6 cellular contexts compared by ENCODE assay signal in genomic region chr22:23786261-23786710, GRCh38. TPM values are rescaled to one million over a fixed set of nuclear protein-coding genes. Genes with fewer than 3 reads are reported as not detected.
A peak's percentile ranks its signal among the peaks of the same experiment; 100 is the strongest.
DNase-seq lines count a peak whose midpoint lies in the region; ATAC-seq and TF ChIP-seq lines count a peak whose summit lies in the region.

No MANE protein-coding gene starts in this region.

- H2AK9ac ChIP-seq in IMR-90 (replicated peaks; ENCODE audit: low read depth, low read length, poor library complexity), result peak overlapping the region; percentile 95

- peak overlapping the region; percentile 28; the same call in 1 of the 2 replicates for H3K23ac ChIP-seq in IMR-90 (ENCODE audit: low read depth, low read length)

- peaks cover 18% of the 10 kb centered on the region for H3K9me1 ChIP-seq in IMR-90 (ENCODE audit: insufficient read depth, low read length)

- peak overlapping the region; percentile 53 for H2BK5ac ChIP-seq in IMR-90 (ENCODE audit: low read depth, low read length, poor library complexity, severe bottlenecking)

- CTCF ChIA-PET in IMR-90 (lab: Yijun Ruan, JAX), result interaction anchor here (0.7 kb wide), 1 partner anchor 16 kb away, joined by 3 read pairs; no protein-coding TSS in a partner anchor

- peak overlapping the region; percentile 76 for H3K4me3 ChIP-seq in IMR-90 (ENCODE audit: insufficient read depth, low read depth, low read length)
- peak overlapping the region; percentile 96 for H3K4me3 ChIP-seq in coronary artery
- peak overlapping the region; percentile 95 to 97 for H3K4me3 ChIP-seq in prostate gland

- TF ChIP-seq CTCF in IMR-90 (conservative IDR thresholded peaks at IDR 0.05; ENCODE audit: low read depth, low read length) (no peak), coronary artery (IDR thresholded peaks at IDR 0.05) (no peak), prostate gland (IDR thresholded peaks at IDR 0.05) (no peak)

- H2BK20ac ChIP-seq in IMR-90 (ENCODE audit: low read depth, low read length), result peak overlapping the region; percentile 62; the same call in 1 of the 2 replicates

- H3K56ac ChIP-seq in IMR-90 (ENCODE audit: extremely low read depth, insufficient read depth, low read length), result 0 out of 2 replicates have a peak overlapping the region, but pooled peaks have one; percentile 33

- H3K14ac ChIP-seq in IMR-90 (replicated peaks; ENCODE audit: low read depth, low read length), result peak overlapping the region; percentile 41

- H4K20me1 ChIP-seq in IMR-90 (ENCODE audit: insufficient read depth, low read length), result peaks cover 39% of the 10 kb centered on the region

- TF ChIP-seq POLR2A in IMR-90 (IDR thresholded peaks at IDR 0.05; ENCODE audit: low read depth, low read length), result no peak
- TF ChIP-seq POLR2A in prostate gland (IDR thresholded peaks at IDR 0.05), result no peak

- peak overlapping the region; percentile 25; the same call in 2 of the 3 replicates for H2BK15ac ChIP-seq in IMR-90 (ENCODE audit: low read depth, low read length)

- H3K9me3 ChIP-seq in IMR-90 (ENCODE audit: control insufficient read depth, insufficient read depth, low read length), result no peaks in the 10 kb centered on the region
- H3K9me3 ChIP-seq in prostate gland, result no peaks in the 10 kb centered on the region

- peak overlapping the region; percentile 3; the same call in 1 of the 2 replicates for H3K18ac ChIP-seq in IMR-90 (ENCODE audit: low read depth, low read length)

- no CpG with 5 or more reads among the region's 9 CpGs for WGBS in IMR-90 (ENCODE audit: extremely low coverage in 2 of 2, insufficient read length in 1 of 2), 2 experiments
- WGBS in prostate gland, result 20% methylated on average over 9 of the region's 9 CpGs

- peak overlapping the region; percentile 92 for H4K91ac ChIP-seq in IMR-90 (ENCODE audit: insufficient read depth, low read depth, low read length)

- H2AK5ac ChIP-seq in IMR-90 (ENCODE audit: low read depth, low read length), result peak overlapping the region; percentile 82

- ATAC-seq in IMR-90 (ENCODE audit: low read depth) (no peak), HG02678 (IDR thresholded peaks at IDR 0.05; ENCODE audit: unreplicated experiment) (no peak)

- peaks cover 27% of the 10 kb centered on the region for H3K4me1 ChIP-seq in IMR-90 (ENCODE audit: control insufficient read depth, insufficient read depth, low read length)
- H3K4me1 ChIP-seq in prostate gland (replicated peaks), result no peaks in the 10 kb centered on the region

- in situ Hi-C loops in IMR-90 (cut with MboI; ENCODE audit: low sequenced_read_pairs), result no loop called here

- H3K27ac ChIP-seq in IMR-90 (ENCODE audit: insufficient read depth, low read length), result peak overlapping the region; percentile 70
- peak overlapping the region; percentile 98 to 100 for H3K27ac ChIP-seq in coronary artery
- H3K27ac ChIP-seq in prostate gland, result peak overlapping the region; percentile 100

- H2BK120ac ChIP-seq in IMR-90 (ENCODE audit: low read depth, low read length), result peak overlapping the region; percentile 78

- peak overlapping the region; percentile 96 for H3K4ac ChIP-seq in IMR-90 (ENCODE audit: low read depth, low read length)

- no peak for TF ChIP-seq RAD21 in IMR-90 (IDR thresholded peaks at IDR 0.05; ENCODE audit: low read length)

- no TSS peak for BruUV-seq in IMR-90 (replicated peaks; lab: Mats Ljungman, UMichigan)

- H3K9ac ChIP-seq in IMR-90 (ENCODE audit: low read depth, low read length), result peak overlapping the region; percentile 56

- H3K27me3 ChIP-seq in IMR-90 (ENCODE audit: control insufficient read depth, insufficient read depth, low read length), result no peaks in the 10 kb centered on the region
- no peaks in the 10 kb centered on the region for H3K27me3 ChIP-seq in prostate gland (replicated peaks; ENCODE audit: insufficient read depth)

- H3K36me3 ChIP-seq in IMR-90 (ENCODE audit: control insufficient read depth, insufficient read depth, low read length), result 0 out of 2 replicates have a peak, but pooled peaks cover 3% of the 10 kb centered on the region
- H3K36me3 ChIP-seq in prostate gland, result no peaks in the 10 kb centered on the region

- POLR2A ChIA-PET in IMR-90 (lab: Charles Lee; ENCODE audit: unreplicated experiment), result interaction anchor here (0.9 kb wide), 1 partner anchor 128 kb away, joined by 3 read pairs; no protein-coding TSS in a partner anchor

- peak overlapping the region; percentile 68 for H3K4me2 ChIP-seq in IMR-90 (ENCODE audit: low read depth, low read length)

- H4K8ac ChIP-seq in IMR-90 (ENCODE audit: low read depth in 2 of 2, low read length in 2 of 2), result peak overlapping the region; percentile 73 to 86

- dilution Hi-C loops in IMR-90 (cut with HindIII; ENCODE audit: low sequenced_read_pairs, unreplicated experiment), result no loop called here

- H4K5ac ChIP-seq in IMR-90 (ENCODE audit: low read depth, low read length), result peak overlapping the region; percentile 86

- DNase-seq in IMR-90, result no peak
- no peak for DNase-seq in coronary artery (ENCODE audit: low spot score)
- peak; percentile 25 for DNase-seq in prostate gland (ENCODE audit: low spot score)
- no peak for DNase-seq in nucleus accumbens (lab: John Stamatoyannopoulos, UW)
- DNase-seq in NK-92 (lab: John Stamatoyannopoulos, UW; ENCODE audit: unreplicated experiment), result no peak

- intact Hi-C loops in IMR-90 (cut with micrococcal nuclease) (no loop called here), prostate gland (cut with DNase I) (loop anchor here (5.0 kb wide), 1 partner anchor 61 kb away; no protein-coding TSS in a partner anchor)

- H2AFZ ChIP-seq in IMR-90 (replicated peaks; ENCODE audit: low read length, poor library complexity), result peak overlapping the region; percentile 96

- peaks cover 21 to 41% of the 10 kb centered on the region in 2 experiments for H3K79me1 ChIP-seq in IMR-90 (ENCODE audit: low read depth in 1 of 2, low read length in 2 of 2)

TF ChIP-seq in IMR-90, 13 proteins besides CTCF, POLR2A, EP300 and RAD21:
- TF ChIP-seq RFX5 (IDR thresholded peaks at IDR 0.05; ENCODE audit: low read depth, low read length) (no peak), ELK1 (IDR thresholded peaks at IDR 0.05; ENCODE audit: borderline replicate concordance, low read depth, low read length) (no peak), SMC3 (IDR thresholded peaks at IDR 0.05; ENCODE audit: low read depth, low read length) (no peak), USF2 (IDR thresholded peaks at IDR 0.05; ENCODE audit: low read depth, low read length) (no peak), BHLHE40 (IDR thresholded peaks at IDR 0.05; ENCODE audit: low read depth, low read length) (no peak), FOS (IDR thresholded peaks at IDR 0.05; ENCODE audit: low read depth, low read length) (no peak), MAFK (IDR thresholded peaks at IDR 0.05; ENCODE audit: low read depth, low read length) (no peak), RCOR1 (IDR thresholded peaks at IDR 0.05; ENCODE audit: insufficient replicate concordance, low read length) (no peak), CHD1 (IDR thresholded peaks at IDR 0.05; ENCODE audit: low read depth, low read length) (no peak), MAZ (IDR thresholded peaks at IDR 0.05; ENCODE audit: borderline replicate concordance, low read depth, low read length) (no peak), CEBPB (IDR thresholded peaks at IDR 0.05; ENCODE audit: low read depth, low read length) (no peak), MXI1 (IDR thresholded peaks at IDR 0.05; ENCODE audit: borderline replicate concordance, low read depth, low read length) (no peak), NFE2L2 (IDR thresholded peaks at IDR 0.05; ENCODE audit: low read depth, low read length) (no peak)

RNA-seq across cellular contexts. Expression of gene SMARCB1, which starts 0.5 kb away (rescaled TPM):
- 97.5 and 110 TPM in 2 replicates for total RNA-seq in IMR-90 (2012; rRNA removed)
- polyA plus RNA-seq in IMR-90 (2012; rRNA removed), result 157 and 159 TPM in 2 replicates
- polyA plus RNA-seq in IMR-90 (2012; cell fraction: cytosol; rRNA removed), result 143 and 158 TPM in 2 replicates
- 79.7 and 79.9 TPM in 2 replicates for polyA plus RNA-seq in IMR-90 (2012; cell fraction: nucleus; rRNA removed; ENCODE audit: low replicate concordance)
- total RNA-seq in prostate gland, result 100 to 1,000 TPM in 1 of 2 donors, 10 to 100 TPM in 1; 77.2 to 136 TPM

RNA-seq across cellular contexts. Expression of gene MMP11, which starts 13.6 kb away (rescaled TPM):
- total RNA-seq in IMR-90 (2012; rRNA removed) (1.4 and 2.2 TPM in 2 replicates), prostate gland (10 to 100 TPM in 1 of 2 donors, 1 to 10 TPM in 1; 6.3 to 26.6 TPM)
- 5.9 and 6.0 TPM in 2 replicates for polyA plus RNA-seq in IMR-90 (2012; rRNA removed)
- 6.5 and 10.3 TPM in 2 replicates for polyA plus RNA-seq in IMR-90 (2012; cell fraction: cytosol; rRNA removed)
- 5.3 and 10.6 TPM in 2 replicates for polyA plus RNA-seq in IMR-90 (2012; cell fraction: nucleus; rRNA removed; ENCODE audit: low replicate concordance)

RNA-seq across cellular contexts. Expression of gene CHCHD10, which starts 18.5 kb away (rescaled TPM):
- 1.4 and 2.2 TPM in 2 replicates for total RNA-seq in IMR-90 (2012; rRNA removed)
- polyA plus RNA-seq in IMR-90 (2012; rRNA removed), result 10.8 and 11.2 TPM in 2 replicates
- polyA plus RNA-seq in IMR-90 (2012; cell fraction: cytosol; rRNA removed), result 3.3 and 4.8 TPM in 2 replicates
- polyA plus RNA-seq in IMR-90 (2012; cell fraction: nucleus; rRNA removed; ENCODE audit: low replicate concordance), result 1.6 and 4.7 TPM in 2 replicates
- 10 to 100 TPM; 17.3 to 59.3 TPM for total RNA-seq in prostate gland

RNA-seq across cellular contexts. Expression of gene C22orf15, which starts 23.5 kb away (rescaled TPM):
- total RNA-seq in IMR-90 (2012; rRNA removed) (1.7 and 2.3 TPM in 2 replicates), prostate gland (not detected)
- 3.1 and 3.5 TPM in 2 replicates for polyA plus RNA-seq in IMR-90 (2012; rRNA removed)
- 4.2 and 4.6 TPM in 2 replicates for polyA plus RNA-seq in IMR-90 (2012; cell fraction: cytosol; rRNA removed)
- 7.1 and 11.0 TPM in 2 replicates for polyA plus RNA-seq in IMR-90 (2012; cell fraction: nucleus; rRNA removed; ENCODE audit: low replicate concordance)

RNA-seq across cellular contexts. Expression of gene VPREB3, which starts 32.1 kb away (rescaled TPM):
- total RNA-seq in IMR-90 (2012; rRNA removed), result not detected in 2 replicates
- not detected in 2 replicates for polyA plus RNA-seq in IMR-90 (2012; rRNA removed)
- polyA plus RNA-seq in IMR-90 (2012; cell fraction: cytosol; rRNA removed), result not detected in 2 replicates
- not detected in 2 replicates for polyA plus RNA-seq in IMR-90 (2012; cell fraction: nucleus; rRNA removed; ENCODE audit: low replicate concordance)
- not detected for total RNA-seq in prostate gland
